8 cellular contexts compared by ENCODE assay signal in genomic region chr3:2156244-2156847, GRCh38. TPM values are rescaled to one million over a fixed set of nuclear protein-coding genes. Genes with fewer than 3 reads are reported as not detected.
DNase-seq lines count a peak whose midpoint lies in the region; ATAC-seq, FAIRE-seq and TF ChIP-seq lines count a peak whose summit lies in the region.

No MANE protein-coding gene starts in this region.

- TF ChIP-seq CTCF in astrocyte of the cerebellum (IDR thresholded peaks at IDR 0.05; ENCODE audit: low read depth, low read length, missing control alignments) (peak; percentile 44), retinal pigment epithelial cell (conservative IDR thresholded peaks at IDR 0.05; ENCODE audit: low read depth, low read length) (peak; percentile 67), psoas muscle (IDR thresholded peaks at IDR 0.05) (no peak)

- ATAC-seq in psoas muscle = no peak

- no peak overlapping the region for H3K4me3 ChIP-seq in astrocyte of the cerebellum (ENCODE audit: low read depth, low read length)
- H3K4me3 ChIP-seq in retinal pigment epithelial cell (ENCODE audit: low read length) = no peak overlapping the region
- H3K4me3 ChIP-seq in psoas muscle = no peak overlapping the region

- in situ Hi-C loops in astrocyte of the cerebellum (cut with HindIII; ENCODE audit: low sequenced_read_pairs) = no loop called here

- no peaks in the 10 kb centered on the region for H3K36me3 ChIP-seq in psoas muscle (ENCODE audit: insufficient read depth in 1 of 2, low read depth in 1 of 2)

- FAIRE-seq in HTR-8/SVneo (lab: Jason Lieb, UNC) = peak; percentile 83

- no peaks in the 10 kb centered on the region for H3K27me3 ChIP-seq in psoas muscle (ENCODE audit: insufficient read depth in 3 of 3, low read length in 2 of 3)

- H3K4me1 ChIP-seq in psoas muscle = no peaks in the 10 kb centered on the region

- DNase-seq in stimulated activated CD4-positive, alpha-beta T cell treated with anti-CD3 and anti-CD28 coated beads, Interleukin-1b, Interleukin-23, amount 100 ng/mL, for 48 hours = peak; percentile 5
- DNase-seq in stimulated activated CD4-positive, alpha-beta T cell treated with anti-CD3 and anti-CD28 coated beads, Interleukin-4, amount 100 ng/mL, for 4 hours = no peak
- DNase-seq in HTR-8/SVneo (ENCODE audit: insufficient read length, low spot score) = no peak
- DNase-seq in astrocyte of the cerebellum (ENCODE audit: low read depth) = no peak
- no peak for DNase-seq in retinal pigment epithelial cell (ENCODE audit: low read depth)
- DNase-seq in psoas muscle = no peak
- no peak for DNase-seq in AG08395 (ENCODE audit: low spot score)
- no peak for DNase-seq in NCI-H146 treated with DMSO at 0.1 percent for 48 hours (lab: John Stamatoyannopoulos, UW; ENCODE audit: unreplicated experiment)

- intact Hi-C loops in psoas muscle (cut with DNase I) = no loop called here

- no peak overlapping the region for H3K27ac ChIP-seq in psoas muscle

- H3K9me3 ChIP-seq in psoas muscle = no peaks in the 10 kb centered on the region

- 53 to 61% (median 56%) methylated on average over 19 of the region's 19 CpGs for WGBS in psoas muscle, 3 donors

RNA-seq across cellular contexts. Expression of gene CNTN4, which starts 57.7 kb away (rescaled TPM):
- total RNA-seq in psoas muscle = 1 to 10 TPM in 2 of 4 donors, under 1 TPM in 2; 0.32 to 3.2 (median 1.1) TPM
- polyA plus RNA-seq in psoas muscle = under 1 TPM; 0.17 to 0.68 (median 0.29) TPM
